ENCODE assay signal across 29 cellular contexts in genomic region chr7:94195201-94195600, GRCh38.
"Had no signal": no experiment of that assay in that cellular context is flagged by ENCODE, and none has a peak within 500 bp of the region (broad histone marks: within the 10 kb centered on the region; RNA-seq: fewer than 3 reads in every experiment).

No MANE protein-coding gene starts in this region.

- FAIRE-seq: kidney, pancreas had no signal

- H3K4me2 ChIP-seq: hepatocyte had no signal

- H3K4me3 ChIP-seq: gastroesophageal sphincter, hepatocyte, pancreas, prostate gland, skin epidermis, upper lobe of left lung, vagina had no signal

- H3K27me3 ChIP-seq: brain microvascular endothelial cell, gastroesophageal sphincter, hepatocyte, pancreas, upper lobe of left lung, vagina had no signal

- DNase-seq: activated CD4-positive, alpha-beta T cell treated with anti-CD3 and anti-CD28 coated beads for 48 hours; activated CD4-positive, alpha-beta T cell treated with anti-CD3 and anti-CD28 coated beads, Interleukin-2, amount 50 U/mL, for 48 hours; activated CD8-positive, alpha-beta memory T cell treated with anti-CD3 and anti-CD28 coated beads for 24 hours; activated effector memory CD4-positive, alpha-beta T cell treated with Interleukin-2 at 50 U/mL for 16 hours; activated naive CD4-positive, alpha-beta T cell treated with anti-CD3 and anti-CD28 coated beads for 36 hours; activated naive CD8-positive, alpha-beta T cell treated with anti-CD3 and anti-CD28 coated beads for 36 hours; amniotic stem cell; brain microvascular endothelial cell; cortex of kidney; kidney; left colon; midbrain; naive thymus-derived CD4-positive, alpha-beta T cell; pancreas; retina; stimulated activated CD4-positive, alpha-beta T cell treated with anti-CD3 and anti-CD28 coated beads, Interleukin-12 subunit alpha, Interleukin-12 subunit beta, amount 100 ng/mL, for 4 hours; stimulated activated CD4-positive, alpha-beta T cell treated with anti-CD3 and anti-CD28 coated beads, Interleukin-4, amount 100 ng/mL, for 1 hour; T-helper 9 cell; upper lobe of left lung; WERI-Rb-1 had no signal

- H3K27ac ChIP-seq: brain microvascular endothelial cell, gastroesophageal sphincter, hepatocyte, pancreas, prostate gland, skin epidermis, upper lobe of left lung, vagina, WERI-Rb-1 had no signal

- H2AFZ ChIP-seq: hepatocyte had no signal

- ATAC-seq: activated CD4-positive, CD25-positive, alpha-beta regulatory T cell treated with anti-CD3 and anti-CD28 coated beads, Interleukin-2, amount 50 U/mL, for 24 hours; esophagus mucosa; gastroesophageal sphincter; left colon; naive thymus-derived CD4-positive, alpha-beta T cell; pancreas; sciatic nerve; stimulated activated effector memory CD8-positive, alpha-beta T cell treated with anti-CD3 and anti-CD28 coated beads, Interleukin-12 subunit alpha, Interleukin-12 subunit beta, amount 100 ng/mL, for 72 hours had no signal

- H3K9me3 ChIP-seq: gastroesophageal sphincter, pancreas, prostate gland, upper lobe of left lung, vagina had no signal

- H3K36me3 ChIP-seq: brain microvascular endothelial cell, gastroesophageal sphincter, pancreas, prostate gland, upper lobe of left lung, vagina, WERI-Rb-1 had no signal

- H3K79me2 ChIP-seq: hepatocyte had no signal

- H3K4me1 ChIP-seq: gastroesophageal sphincter, pancreas, prostate gland, upper lobe of left lung, vagina had no signal
